ENCODE assay signal across 9 cellular contexts in the genomic region with DNA sequence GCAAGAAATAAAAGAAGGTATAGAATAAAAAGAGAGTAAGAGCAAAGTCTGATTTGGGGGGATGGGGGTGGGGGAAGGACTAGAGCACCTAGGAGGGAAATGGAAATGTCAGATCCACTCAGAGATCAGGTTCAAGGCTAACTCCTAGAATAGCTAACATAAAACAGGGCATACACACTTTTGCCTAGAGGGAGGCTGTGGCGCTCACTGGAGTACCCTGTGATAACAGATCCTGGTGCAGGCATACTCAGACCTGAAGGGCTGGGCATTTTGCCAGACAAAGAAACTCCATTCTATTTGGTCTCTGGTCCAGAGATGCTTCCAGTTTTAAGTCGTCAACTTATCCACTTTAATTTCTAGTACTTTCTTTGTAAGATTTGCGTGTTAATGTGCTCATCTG. TPM values are rescaled to one million over a fixed set of nuclear protein-coding genes. Genes with fewer than 3 reads are reported as not detected.
A peak's percentile ranks its signal among the peaks of the same experiment; 100 is the strongest.
DNase-seq lines count a peak whose midpoint lies in the region; ATAC-seq, FAIRE-seq and TF ChIP-seq lines count a peak whose summit lies in the region.
"Had no signal": no experiment of that assay in that cellular context is flagged by ENCODE, and none has a peak within 500 bp of the region (broad histone marks: within the 10 kb centered on the region; RNA-seq: fewer than 3 reads in every experiment).

No MANE protein-coding gene starts in this region.

- H3K4me3 ChIP-seq in CD8-positive, alpha-beta memory T cell (ENCODE audit: low read length) = no peak overlapping the region
- H3K4me3 ChIP-seq in GM12878 = no peak overlapping the region

- in situ Hi-C loops in GM12878 (cut with MboI) = no loop called here

- H3K9ac ChIP-seq in GM12878 (ENCODE audit: control insufficient read depth, insufficient read depth, low read length) = no peak overlapping the region

- peaks cover 8% of the 10 kb centered on the region for H4K20me1 ChIP-seq in GM12878 (ENCODE audit: control insufficient read depth, insufficient read depth)

- FAIRE-seq in GM12878 (lab: Jason Lieb, UNC) = no peak

- SMC1A ChIA-PET in GM12878 (lab: Charles Lee; ENCODE audit: uncharacterized antibody, unreplicated experiment) = interaction anchor here (0.7 to 17.6 kb wide), 3 partner anchors 9 to 60 kb away, joined by 3 to 416 read pairs (median 3); no protein-coding TSS in a partner anchor

- BruUV-seq in GM12878 (replicated peaks; lab: Mats Ljungman, UMichigan) = no TSS peak

- no peak for TF ChIP-seq POLR2A in GM12878 (IDR thresholded peaks at IDR 0.05; ENCODE audit: low read depth, low read length)

- H3K36me3 Mint-ChIP-seq in CD8-positive, alpha-beta memory T cell = peaks cover 0 to 21% (median 0%) of the 10 kb centered on the region in 3 donors
- no peaks in the 10 kb centered on the region for H3K36me3 Mint-ChIP-seq in naive B cell

- H3K4me1 ChIP-seq in CD8-positive, alpha-beta memory T cell (ENCODE audit: insufficient read depth, low read length) = peaks cover 88% of the 10 kb centered on the region
- peaks cover 72% of the 10 kb centered on the region for H3K4me1 ChIP-seq in GM12878 (ENCODE audit: control insufficient read depth, insufficient read depth, low read length)

- peak overlapping the region; percentile 83 to 96 (median 90) for H3K27ac Mint-ChIP-seq in CD8-positive, alpha-beta memory T cell
- peak overlapping the region in 5 of 6 donors; percentile 37 to 92 (median 82) for H3K27ac Mint-ChIP-seq in naive B cell

- 78% methylated on average over 3 of the region's 3 CpGs for WGBS in GM12878 (ENCODE audit: insufficient coverage, insufficient replicate concordance, low lambda C conversion rate, missing lambda C conversion rate)

- H3K9me3 Mint-ChIP-seq in CD8-positive, alpha-beta memory T cell = no peaks in the 10 kb centered on the region
- H3K9me3 Mint-ChIP-seq in naive B cell = no peaks in the 10 kb centered on the region

- H3K4me1 Mint-ChIP-seq in CD8-positive, alpha-beta memory T cell = peaks cover 86 to 91% (median 89%) of the 10 kb centered on the region in 3 donors
- peaks cover 77 to 91% (median 89%) of the 10 kb centered on the region in 3 donors for H3K4me1 Mint-ChIP-seq in naive B cell

- intact Hi-C loops in GM12878 (cut with micrococcal nuclease; ENCODE audit: unreplicated experiment) = no loop called here

- H3K4me2 ChIP-seq in GM12878 (ENCODE audit: control insufficient read depth, insufficient read depth) = peak overlapping the region; percentile 93; the same call in 1 of the 2 replicates

- H2AFZ ChIP-seq in GM12878 (ENCODE audit: control insufficient read depth, low read depth, low read length) = no peak overlapping the region

- H3K27ac ChIP-seq in CD8-positive, alpha-beta memory T cell (ENCODE audit: low read depth, low read length) = no peak overlapping the region
- H3K27ac ChIP-seq in GM12878 (ENCODE audit: control insufficient read depth, insufficient read depth) = no peak overlapping the region

- POLR2A ChIA-PET in CD8-positive, alpha-beta memory T cell (lab: Charles Lee) = no interaction called here
- POLR2A ChIA-PET in GM12878 (lab: Charles Lee) = interaction anchor here (1.4 kb wide), 1 partner anchor 58 kb away, joined by 3 read pairs; no protein-coding TSS in a partner anchor

- DNase-seq in CD8-positive, alpha-beta memory T cell = no peak
- DNase-seq in NCI-H187 treated with DMSO at 0.1 percent for 48 hours (lab: John Stamatoyannopoulos, UW) (peak; percentile 60), GM12878 (ENCODE audit: low read depth, low spot score) (no peak), naive B cell (no peak), T-helper 2 cell (no peak), 8988T (no peak), NK-92 (lab: John Stamatoyannopoulos, UW; ENCODE audit: unreplicated experiment) (no peak)

- no peak for TF ChIP-seq RAD21 in GM12878 (IDR thresholded peaks at IDR 0.05; ENCODE audit: insufficient read depth, low read depth, low read length)

- TF ChIP-seq EP300 in GM12878 (IDR thresholded peaks at IDR 0.05; ENCODE audit: borderline replicate concordance in 1 of 2, control insufficient read depth in 1 of 2, low read depth in 2 of 2, low read length in 2 of 2) = no peak

- H3K9me3 ChIP-seq in CD8-positive, alpha-beta memory T cell (ENCODE audit: low read length) = no peaks in the 10 kb centered on the region
- no peaks in the 10 kb centered on the region for H3K9me3 ChIP-seq in GM12878 (replicated peaks; ENCODE audit: control insufficient read depth, insufficient read depth, low read length)
- H3K9me3 ChIP-seq: tibial nerve had no signal

- H3K4me3 Mint-ChIP-seq in CD8-positive, alpha-beta memory T cell = peak overlapping the region in 6 of 7 donors; percentile 6 to 92 (median 69)
- peak overlapping the region in 6 of 8 donors; percentile 11 to 72 (median 29) for H3K4me3 Mint-ChIP-seq in naive B cell

- peaks cover 94% of the 10 kb centered on the region for H3K79me2 ChIP-seq in GM12878 (ENCODE audit: control insufficient read depth, insufficient read depth, low read length)

- TF ChIP-seq CTCF in GM12878 (IDR thresholded peaks at IDR 0.05 in 2 of 3, conservative IDR thresholded peaks at IDR 0.05 in 1 of 3; ENCODE audit: control insufficient read depth in 2 of 3, extremely low read depth in 1 of 3, insufficient read depth in 1 of 3, low read depth in 3 of 3, low read length in 3 of 3) = no peak

- CTCF ChIA-PET in CD8-positive, alpha-beta memory T cell (lab: Charles Lee) = no interaction called here
- CTCF ChIA-PET in GM12878 (lab: Yijun Ruan, JAX) = interaction anchor here (0.7 to 1.2 kb wide), 5 partner anchors 10 to 64 kb away, joined by 3 to 4 read pairs (median 3); no protein-coding TSS in a partner anchor

- H3K27me3 ChIP-seq in CD8-positive, alpha-beta memory T cell (ENCODE audit: insufficient read depth, low read length, poor library complexity, severe bottlenecking) = no peaks in the 10 kb centered on the region
- H3K27me3 ChIP-seq in GM12878 (replicated peaks in 1 of 2; ENCODE audit: control insufficient read depth in 2 of 2, insufficient read depth in 2 of 2, low read length in 1 of 2) = no peaks in the 10 kb centered on the region
- H3K27me3 ChIP-seq: tibial nerve had no signal

- RAD21 ChIA-PET in GM12878 (lab: Charles Lee; ENCODE audit: unreplicated experiment) = interaction anchor here (0.7 to 9.2 kb wide), 2 partner anchors 6 to 15 kb away, joined by 3 to 110 read pairs; no protein-coding TSS in a partner anchor

- peaks cover 0 to 1% of the 10 kb centered on the region in 2 donors for H3K27me3 Mint-ChIP-seq in CD8-positive, alpha-beta memory T cell
- H3K27me3 Mint-ChIP-seq in naive B cell = no peaks in the 10 kb centered on the region

- ATAC-seq in GM12878 (no peak), naive B cell (ENCODE audit: low read depth in 2 of 2) (no peak), GM19324 (IDR thresholded peaks at IDR 0.05; ENCODE audit: low FRiP score, unreplicated experiment) (no peak)

- H3K36me3 ChIP-seq in CD8-positive, alpha-beta memory T cell (ENCODE audit: insufficient read depth, low read length) = no peaks in the 10 kb centered on the region
- H3K36me3 ChIP-seq in GM12878 (ENCODE audit: control insufficient read depth in 2 of 2, insufficient read depth in 2 of 2, low read length in 1 of 2) = no peaks in the 10 kb centered on the region

RNA-seq across cellular contexts. Expression of gene CTDSP2, which starts 5.8 kb away (rescaled TPM):
- total RNA-seq in CD8-positive, alpha-beta memory T cell = 10 to 100 TPM; 72.8 to 76.4 TPM
- polyA plus RNA-seq in CD8-positive, alpha-beta memory T cell = 55.0 TPM
- 60.6 and 61.3 TPM in 2 replicates for total RNA-seq in GM12878 (2013; cell fraction: nucleolus; rRNA removed)
- 65.8 and 73.1 TPM in 2 replicates for total RNA-seq in GM12878 (2014; rRNA removed)
- total RNA-seq in GM12878 (2014; rRNA removed; fragmentation: Illumina TruSeq; extraction: Trizol) = 42.5 and 44.9 TPM in 2 replicates
- 98.2 and 99.5 TPM in 2 replicates for total RNA-seq in GM12878 (2021)
- 43.7 TPM for polyA plus RNA-seq in GM12878 (2011; ENCODE audit: low read depth)
- 55.8 and 82.2 TPM in 2 replicates for polyA plus RNA-seq in GM12878 (2011; rRNA removed)
- 107 and 130 TPM in 2 replicates for polyA plus RNA-seq in GM12878 (2011; cell fraction: cytosol; rRNA removed)
- 96.3 and 105 TPM in 2 replicates for polyA plus RNA-seq in GM12878 (2011; cell fraction: nucleus; rRNA removed)
- polyA plus RNA-seq in GM12878 (2012) = 55.5 and 61.5 TPM in 2 replicates
- 60.8 and 79.9 TPM in 2 replicates for polyA plus RNA-seq in GM12878 (2014; fragmentation: Illumina TruSeq; extraction: Trizol)
- polyA plus RNA-seq in GM12878 (2014; fragmentation: Nextera tagmentation; extraction: Ambion mirVana) = 10 to 100 TPM; 17.3 to 19.0 TPM
- polyA plus RNA-seq in GM12878 (2014; rRNA removed) = 72.6 and 76.7 TPM in 2 replicates
- 10 to 100 TPM; 33.0 to 40.7 TPM for polyA plus RNA-seq in GM12878 (2016; fragmentation: Nextera tagmentation; extraction: Ambion mirVana)
- polyA minus RNA-seq in GM12878 (2011; rRNA and poly(A)+ RNA removed) = 87.3 and 116 TPM in 2 replicates
- 35.7 and 38.5 TPM in 2 replicates for polyA minus RNA-seq in GM12878 (2011; cell fraction: cytosol; rRNA and poly(A)+ RNA removed)
- polyA minus RNA-seq in GM12878 (2011; cell fraction: nucleus; rRNA and poly(A)+ RNA removed) = 43.9 and 46.0 TPM in 2 replicates
- polyA plus RNA-seq in naive B cell (ENCODE audit: low read depth in 6 of 6) = 10 to 100 TPM; 44.3 to 65.3 (median 53.2) TPM

RNA-seq across cellular contexts. Expression of gene AVIL, which starts 22.2 kb away (rescaled TPM):
- total RNA-seq in CD8-positive, alpha-beta memory T cell = 1 to 10 TPM; 2.3 to 2.5 TPM
- polyA plus RNA-seq in CD8-positive, alpha-beta memory T cell = 0.40 TPM
- 1.3 and 1.6 TPM in 2 replicates for total RNA-seq in GM12878 (2013; cell fraction: nucleolus; rRNA removed)
- total RNA-seq in GM12878 (2014; rRNA removed) (0.71 and 0.79 TPM in 2 replicates), GM12878 (2014; rRNA removed; fragmentation: Illumina TruSeq; extraction: Trizol) (0.85 and 0.97 TPM in 2 replicates), GM12878 (2021) (0.48 and 1.1 TPM in 2 replicates)
- polyA plus RNA-seq in GM12878 (2011; ENCODE audit: low read depth) = 0.30 TPM
- polyA plus RNA-seq in GM12878 (2011; rRNA removed) (0.42 and 0.49 TPM in 2 replicates), GM12878 (2014; fragmentation: Illumina TruSeq; extraction: Trizol) (0.93 and 1.5 TPM in 2 replicates), GM12878 (2014; fragmentation: Nextera tagmentation; extraction: Ambion mirVana) (under 1 TPM; 0.53 to 0.68 TPM), GM12878 (2014; rRNA removed) (0.76 and 1.5 TPM in 2 replicates), GM12878 (2016; fragmentation: Nextera tagmentation; extraction: Ambion mirVana) (under 1 TPM; 0.83 to 0.84 TPM), naive B cell (ENCODE audit: low read depth in 6 of 6) (under 1 TPM in 4 of 6 donors, not detected in 2; 0.19 to 0.82 (median 0.48) TPM)
- polyA plus RNA-seq in GM12878 (2011; cell fraction: cytosol; rRNA removed) = 0.13 and 0.18 TPM in 2 replicates
- 1.7 and 1.9 TPM in 2 replicates for polyA plus RNA-seq in GM12878 (2011; cell fraction: nucleus; rRNA removed)
- polyA plus RNA-seq in GM12878 (2012) = 0.73 and 0.87 TPM in 2 replicates
- polyA minus RNA-seq in GM12878 (2011; rRNA and poly(A)+ RNA removed) = 0.66 and 0.77 TPM in 2 replicates
- polyA minus RNA-seq in GM12878 (2011; cell fraction: cytosol; rRNA and poly(A)+ RNA removed) = not detected in 2 replicates
- 0.48 TPM in 1 of 2 replicates, not detected in the other for polyA minus RNA-seq in GM12878 (2011; cell fraction: nucleus; rRNA and poly(A)+ RNA removed)

RNA-seq across cellular contexts. Expression of gene TSFM, which starts 58.1 kb away (rescaled TPM):
- 10 to 100 TPM; 64.0 to 69.0 TPM for total RNA-seq in CD8-positive, alpha-beta memory T cell
- polyA plus RNA-seq in CD8-positive, alpha-beta memory T cell = 32.6 TPM
- 13.6 and 15.4 TPM in 2 replicates for total RNA-seq in GM12878 (2013; cell fraction: nucleolus; rRNA removed)
- total RNA-seq in GM12878 (2014; rRNA removed) (35.2 and 36.7 TPM in 2 replicates), GM12878 (2014; rRNA removed; fragmentation: Illumina TruSeq; extraction: Trizol) (35.1 and 38.9 TPM in 2 replicates), GM12878 (2021) (47.0 and 51.6 TPM in 2 replicates)
- 14.3 TPM for polyA plus RNA-seq in GM12878 (2011; ENCODE audit: low read depth)
- polyA plus RNA-seq in GM12878 (2011; rRNA removed) (36.8 and 40.8 TPM in 2 replicates), GM12878 (2014; fragmentation: Illumina TruSeq; extraction: Trizol) (44.2 and 45.7 TPM in 2 replicates), GM12878 (2014; fragmentation: Nextera tagmentation; extraction: Ambion mirVana) (100 to 1,000 TPM; 113 to 132 TPM), GM12878 (2014; rRNA removed) (43.0 and 46.7 TPM in 2 replicates), GM12878 (2016; fragmentation: Nextera tagmentation; extraction: Ambion mirVana) (10 to 100 TPM; 96.6 to 96.8 TPM), naive B cell (ENCODE audit: low read depth in 6 of 6) (10 to 100 TPM; 19.3 to 32.4 (median 27.7) TPM)
- 27.3 and 32.5 TPM in 2 replicates for polyA plus RNA-seq in GM12878 (2011; cell fraction: cytosol; rRNA removed)
- polyA plus RNA-seq in GM12878 (2011; cell fraction: nucleus; rRNA removed) = 15.2 and 19.4 TPM in 2 replicates
- 28.8 and 29.7 TPM in 2 replicates for polyA plus RNA-seq in GM12878 (2012)
- 7.5 and 12.4 TPM in 2 replicates for polyA minus RNA-seq in GM12878 (2011; rRNA and poly(A)+ RNA removed)
- 6.7 and 9.7 TPM in 2 replicates for polyA minus RNA-seq in GM12878 (2011; cell fraction: cytosol; rRNA and poly(A)+ RNA removed)
- 4.4 and 8.9 TPM in 2 replicates for polyA minus RNA-seq in GM12878 (2011; cell fraction: nucleus; rRNA and poly(A)+ RNA removed)
